14 cellular contexts compared by ENCODE assay signal in genomic region chr3:19888428-19889152, GRCh38. TPM values are rescaled to one million over a fixed set of nuclear protein-coding genes. Genes with fewer than 3 reads are reported as not detected.
DNase-seq lines count a peak whose midpoint lies in the region; ATAC-seq, FAIRE-seq and TF ChIP-seq lines count a peak whose summit lies in the region.
"Had no signal": no experiment of that assay in that cellular context is flagged by ENCODE, and none has a peak within 500 bp of the region (broad histone marks: within the 10 kb centered on the region; RNA-seq: fewer than 3 reads in every experiment).

No MANE protein-coding gene starts in this region.

- no peak for TF ChIP-seq POLR2A in A549 (IDR thresholded peaks at IDR 0.05; ENCODE audit: low read length)

- TF ChIP-seq CTCF in A549 (IDR thresholded peaks at IDR 0.05) = no peak
- TF ChIP-seq CTCF in epithelial cell of proximal tubule (conservative IDR thresholded peaks at IDR 0.05; ENCODE audit: low read depth, low read length) = no peak
- TF ChIP-seq CTCF in osteoblast (IDR thresholded peaks at IDR 0.05; ENCODE audit: extremely low read depth, low read depth, low read length) = no peak

- no peak for TF ChIP-seq RAD21 in A549 (conservative IDR thresholded peaks at IDR 0.05 in 1 of 2, IDR thresholded peaks at IDR 0.05 in 1 of 2)

- FAIRE-seq in A549 (lab: Jason Lieb, UNC) = no peak

- peaks cover 54% of the 10 kb centered on the region for H3K4me1 ChIP-seq in A549
- H3K4me1 ChIP-seq in SJSA1 (replicated peaks) = peaks cover 37% of the 10 kb centered on the region
- peaks cover 18% of the 10 kb centered on the region for H3K4me1 ChIP-seq in osteoblast (ENCODE audit: insufficient read depth, low read length)

- H3K36me3 ChIP-seq in SJSA1 (no peaks in the 10 kb centered on the region), osteoblast (ENCODE audit: insufficient read depth, low read length) (no peaks in the 10 kb centered on the region)

- CTCF ChIA-PET in A549 (lab: Yijun Ruan, JAX) = interaction anchor here (0.7 to 2.6 kb wide), 6 partner anchors 9 to 715 kb away, joined by 3 to 11 read pairs (median 3); no protein-coding TSS in a partner anchor

- peak overlapping the region; percentile 91 for H3K27ac ChIP-seq in A549
- H3K27ac ChIP-seq in SJSA1 = peak overlapping the region; percentile 78
- H3K27ac ChIP-seq in osteoblast (ENCODE audit: low read depth, low read length) = peak overlapping the region; percentile 43

- no peaks in the 10 kb centered on the region for H4K20me1 ChIP-seq in osteoblast (ENCODE audit: insufficient read depth, low read length)

- POLR2A ChIA-PET in A549 (lab: Yijun Ruan, JAX) = interaction anchor here (0.8 to 1.5 kb wide), 7 partner anchors 10 to 152 kb away, joined by 3 to 12 read pairs (median 5); partner anchors contain the start of genes KAT2B and RAB5A

- H3K4me2 ChIP-seq in A549 (peak overlapping the region; percentile 88), osteoblast (ENCODE audit: insufficient read depth, low read length) (peak overlapping the region; percentile 47)

- ATAC-seq in A549 = peak; percentile 17 to 35; a peak in 5 of 6 replicates
- ATAC-seq in HG03439 (IDR thresholded peaks at IDR 0.05; ENCODE audit: unreplicated experiment) = no peak
- ATAC-seq: stimulated activated effector memory CD8-positive, alpha-beta T cell treated with anti-CD3 and anti-CD28 coated beads, Interleukin-12 subunit alpha, Interleukin-12 subunit beta, amount 100 ng/mL, for 72 hours; T-helper 17 cell had no signal

- no peak overlapping the region for H2AFZ ChIP-seq in osteoblast (ENCODE audit: low read length)

- H3K4me3 ChIP-seq in A549 (peak overlapping the region; percentile 17; the same call in 2 of the 3 replicates), SJSA1 (no peak overlapping the region), epithelial cell of proximal tubule (ENCODE audit: low read depth, low read length) (peak overlapping the region; percentile 40), osteoblast (ENCODE audit: insufficient read depth, low read length) (peak overlapping the region; percentile 23)
- H3K4me3 ChIP-seq: mucosa of descending colon had no signal

- 35% methylated on average over 5 of the region's 5 CpGs for WGBS in A549 (ENCODE audit: missing lambda C conversion rate)

- H3K79me2 ChIP-seq in osteoblast (ENCODE audit: insufficient read depth, low read length) = no peaks in the 10 kb centered on the region

- H3K27me3 ChIP-seq in SJSA1 (replicated peaks) (no peaks in the 10 kb centered on the region), osteoblast (ENCODE audit: insufficient read depth, low read length) (no peaks in the 10 kb centered on the region)

- DNase-seq in A549 (ENCODE audit: low read depth in 1 of 2, low spot score in 1 of 2) = peak in 1 of 2 experiments; percentile 19
- DNase-seq in SJSA1 (ENCODE audit: low read depth in 1 of 2, low spot score in 2 of 2) = no peak
- DNase-seq in epithelial cell of proximal tubule (ENCODE audit: low read depth) = no peak
- no peak for DNase-seq in osteoblast (ENCODE audit: insufficient read length, low spot score, missing footprints)
- no peak for DNase-seq in T-helper 1 cell
- DNase-seq in activated CD4-positive, alpha-beta T cell treated with anti-CD3 and anti-CD28 coated beads, Interleukin-2, amount 50 U/mL, for 4 hours = no peak
- no peak for DNase-seq in hypothalamus (lab: John Stamatoyannopoulos, UW)
- DNase-seq: glutamatergic neuron; Karpas-422; stimulated activated CD4-positive, alpha-beta T cell treated with anti-CD3 and anti-CD28 coated beads, Interleukin-15, amount 100 ng/mL, for 24 hours; T-helper 17 cell had no signal

- no peak for TF ChIP-seq EP300 in A549 (IDR thresholded peaks at IDR 0.05)

- no peaks in the 10 kb centered on the region for H3K9me3 ChIP-seq in A549
- no peaks in the 10 kb centered on the region for H3K9me3 ChIP-seq in SJSA1 (replicated peaks)
- no peaks in the 10 kb centered on the region for H3K9me3 ChIP-seq in osteoblast (ENCODE audit: low read depth, low read length)
- H3K9me3 ChIP-seq: mucosa of descending colon had no signal

TF ChIP-seq in A549, 52 proteins besides CTCF, POLR2A, EP300 and RAD21:
- no peak for TF ChIP-seq NFE2L2 (conservative IDR thresholded peaks at IDR 0.05; ENCODE audit: low read length)
- TF ChIP-seq GATA3 (IDR thresholded peaks at IDR 0.05; ENCODE audit: borderline replicate concordance) = peak; percentile 56; the same call in 1 of the 2 replicates

RNA-seq across cellular contexts. Expression of gene EFHB, which starts 45.4 kb away (rescaled TPM):
- 1.9 and 2.1 TPM in 2 replicates for polyA plus RNA-seq in A549 (2011; rRNA removed)
- 0.52 and 0.67 TPM in 2 replicates for polyA plus RNA-seq in A549 (2012; cell fraction: cytosol; rRNA removed)
- polyA plus RNA-seq in A549 (2012; cell fraction: nucleus; rRNA removed) = 0.29 and 0.92 TPM in 2 replicates
- polyA plus RNA-seq in A549 (2017; fragmentation: RNase III; extraction: RNeasy Plus Mini Kit Qiagen cat#74134 plus additional on column Dnase treatment) = 2.1 to 2.8 TPM (median 2.7 TPM) in 3 replicates
- polyA minus RNA-seq in A549 (2011; rRNA and poly(A)+ RNA removed) = 1.4 and 1.7 TPM in 2 replicates
- 0.11 and 0.88 TPM in 2 replicates for total RNA-seq in SJSA1 (2014; rRNA removed; shearing (Covaris generic))
- 3.3 and 5.5 TPM in 2 replicates for total RNA-seq in epithelial cell of proximal tubule
- total RNA-seq in osteoblast = 0.29 and 1.8 TPM in 2 replicates

RNA-seq across cellular contexts. Expression of gene RAB5A, which starts 58.3 kb away (rescaled TPM):
- 51.5 and 66.6 TPM in 2 replicates for polyA plus RNA-seq in A549 (2011; rRNA removed)
- polyA plus RNA-seq in A549 (2012; cell fraction: cytosol; rRNA removed) = 15.3 and 16.9 TPM in 2 replicates
- polyA plus RNA-seq in A549 (2012; cell fraction: nucleus; rRNA removed) = 6.9 and 7.7 TPM in 2 replicates
- polyA plus RNA-seq in A549 (2017; fragmentation: RNase III; extraction: RNeasy Plus Mini Kit Qiagen cat#74134 plus additional on column Dnase treatment) = 41.2 to 43.9 TPM (median 43.2 TPM) in 3 replicates
- 13.4 and 14.3 TPM in 2 replicates for polyA minus RNA-seq in A549 (2011; rRNA and poly(A)+ RNA removed)
- total RNA-seq in SJSA1 (2014; rRNA removed; shearing (Covaris generic)) = 26.6 and 57.6 TPM in 2 replicates
- total RNA-seq in epithelial cell of proximal tubule = 46.0 and 48.8 TPM in 2 replicates
- total RNA-seq in osteoblast = 69.1 and 88.1 TPM in 2 replicates
